In genomic region chr7:141666071-141666470, GRCh38 we compare ENCODE assay signal across 1 cellular context.
TF ChIP-seq lines count a peak whose summit lies in the region.

No MANE protein-coding gene starts in this region.

TF ChIP-seq in K562, 482 proteins besides CTCF, POLR2A, EP300 and RAD21:
- TF ChIP-seq UBTF (IDR thresholded peaks at IDR 0.05; ENCODE audit: borderline replicate concordance in 1 of 2, low read depth in 2 of 2, low read length in 2 of 2) (0 out of 4 replicates have a peak, but pooled peaks of 1 of the 2 experiments have one; percentile 32), TAF9B (IDR thresholded peaks at IDR 0.05; ENCODE audit: partially characterized antibody) (no peak)
